Comparison of ENCODE assay signal across 1 cellular context in genomic region chr19:30492581-30492980, GRCh38.
TF ChIP-seq lines count a peak whose summit lies in the region.

No MANE protein-coding gene starts in this region.

TF ChIP-seq in H1, 55 proteins besides CTCF, POLR2A, EP300 and RAD21:
- TF ChIP-seq POU5F1 (IDR thresholded peaks at IDR 0.05; ENCODE audit: low read depth, low read length), result no peak
- no peak for TF ChIP-seq RBBP5 (IDR thresholded peaks at IDR 0.05; ENCODE audit: borderline replicate concordance, low read depth, low read length)
- no peak for TF ChIP-seq RNF2 (IDR thresholded peaks at IDR 0.05; ENCODE audit: borderline replicate concordance, low read depth, low read length, missing control alignments, poor library complexity, severe bottlenecking)
